Comparison of ENCODE assay signal across 34 cellular contexts in the genomic region with DNA sequence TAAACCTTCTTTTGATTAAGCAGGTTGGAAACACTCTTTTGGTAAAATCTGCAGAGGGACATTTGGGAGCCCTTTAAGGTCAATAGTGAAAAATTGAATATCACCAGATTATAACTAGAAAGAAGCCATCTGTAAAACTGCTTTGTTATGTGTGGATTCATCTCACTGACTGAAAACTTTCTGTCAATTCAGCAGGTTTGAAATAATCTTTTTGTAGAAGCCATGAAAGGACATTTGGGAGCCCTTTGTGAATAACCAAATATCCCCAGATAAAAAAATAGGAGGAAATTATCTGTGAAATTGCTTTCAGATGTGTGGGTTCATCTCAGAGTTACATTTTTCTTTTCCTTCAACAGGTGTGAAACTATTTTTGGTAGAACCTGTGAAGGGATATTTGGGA.
"Had no signal": no experiment of that assay in that cellular context is flagged by ENCODE, and none has a peak within 500 bp of the region (broad histone marks: within the 10 kb centered on the region; RNA-seq: fewer than 3 reads in every experiment).

No MANE protein-coding gene starts in this region.

- H3K27me3 ChIP-seq: MG63 had no signal

- H3K36me3 ChIP-seq: MG63 had no signal

- DNase-seq: Karpas-422, Kasumi-1, MG63, MM.1S, MV-4-11, NCI-H1048, NCI-H1092, NCI-H1092 treated with DMSO at 0.1 percent for 48 hours, NCI-H1105, NCI-H1105 treated with DMSO at 0.1 percent for 48 hours, NCI-H1417, NCI-H1417 treated with DMSO at 0.1 percent for 48 hours, NCI-H1436, NCI-H1436 treated with DMSO at 0.1 percent for 48 hours, NCI-H146, NCI-H1694, NCI-H1694 treated with DMSO at 0.1 percent for 48 hours, NCI-H187, NCI-H187 treated with DMSO at 0.1 percent for 48 hours, NCI-H1930, NCI-H2029, NCI-H2029 treated with DMSO at 0.1 percent for 48 hours, NCI-H2081, NCI-H2081 treated with DMSO at 0.1 percent for 48 hours, NCI-H2107, NCI-H2171, NCI-H2171 treated with DMSO at 0.1 percent for 48 hours, NCI-H2227 treated with DMSO at 0.1 percent for 48 hours, NCI-H226, NCI-H446, NCI-H446 treated with DMSO at 0.1 percent for 48 hours, NCI-H510A, NCI-H510A treated with DMSO at 0.1 percent for 48 hours, NCI-H524 had no signal

- H3K4me3 ChIP-seq: MG63 had no signal
